ENCODE assay signal across 22 cellular contexts in genomic region chr2:219563271-219563928, GRCh38. TPM values are rescaled to one million over a fixed set of nuclear protein-coding genes. Genes with fewer than 3 reads are reported as not detected.
"Had no signal": no experiment of that assay in that cellular context is flagged by ENCODE, and none has a peak within 500 bp of the region (broad histone marks: within the 10 kb centered on the region; RNA-seq: fewer than 3 reads in every experiment).

No MANE protein-coding gene starts in this region.

- H3K4me3 ChIP-seq: ascending aorta, dorsolateral prefrontal cortex, gastroesophageal sphincter, skin epidermis, transverse colon had no signal

- H3K4me1 Mint-ChIP-seq: activated naive CD4-positive, alpha-beta T cell treated with anti-CD3 and anti-CD28 coated beads, Interleukin-2, amount 10 ng/mL, durations not matched to agents 7 days and 5 days; activated T-helper 17 cell treated with anti-CD3 and anti-CD28 coated beads, Interleukin-2, amount 50 U/mL, for 72 hours had no signal

- ATAC-seq: activated T-helper 17 cell treated with anti-CD3 and anti-CD28 coated beads, Interleukin-2, amount 50 U/mL, for 72 hours; gastroesophageal sphincter; left ventricle myocardium superior; naive thymus-derived CD8-positive, alpha-beta T cell; right cardiac atrium had no signal

- H3K27me3 Mint-ChIP-seq: progenitor cell of endocrine pancreas had no signal

- H3K36me3 ChIP-seq: transverse colon had no signal

- H3K36me3 Mint-ChIP-seq: activated naive CD4-positive, alpha-beta T cell treated with anti-CD3 and anti-CD28 coated beads, Interleukin-2, amount 10 ng/mL, durations not matched to agents 7 days and 5 days; naive thymus-derived CD8-positive, alpha-beta T cell had no signal

- H3K27me3 ChIP-seq: ascending aorta, dorsolateral prefrontal cortex, gastroesophageal sphincter, transverse colon had no signal

- FAIRE-seq: endometrium, keratinocyte had no signal

- H3K4me1 ChIP-seq: ascending aorta had no signal

- H3K27ac ChIP-seq: ascending aorta, dorsolateral prefrontal cortex, gastroesophageal sphincter, skin epidermis, transverse colon had no signal

- H3K9me3 Mint-ChIP-seq: activated naive CD4-positive, alpha-beta T cell treated with anti-CD3 and anti-CD28 coated beads, Interleukin-2, amount 10 ng/mL, durations not matched to agents 7 days and 5 days; activated T-helper 17 cell treated with anti-CD3 and anti-CD28 coated beads, Interleukin-2, amount 50 U/mL, for 72 hours; naive thymus-derived CD8-positive, alpha-beta T cell had no signal

- H3K27ac Mint-ChIP-seq: activated naive CD4-positive, alpha-beta T cell treated with anti-CD3 and anti-CD28 coated beads, Interleukin-2, amount 10 ng/mL, durations not matched to agents 7 days and 5 days; activated T-helper 17 cell treated with anti-CD3 and anti-CD28 coated beads, Interleukin-2, amount 50 U/mL, for 72 hours; progenitor cell of endocrine pancreas had no signal

- H3K9me3 ChIP-seq: ascending aorta, gastroesophageal sphincter, transverse colon had no signal

- H3K4me3 Mint-ChIP-seq: activated naive CD4-positive, alpha-beta T cell treated with anti-CD3 and anti-CD28 coated beads, Interleukin-2, amount 10 ng/mL, durations not matched to agents 7 days and 5 days; activated T-helper 17 cell treated with anti-CD3 and anti-CD28 coated beads, Interleukin-2, amount 50 U/mL, for 72 hours; naive thymus-derived CD8-positive, alpha-beta T cell had no signal

- DNase-seq: activated CD4-positive, alpha-beta T cell treated with anti-CD3 and anti-CD28 coated beads, Interleukin-2, amount 50 U/mL, for 4 hours; activated CD4-positive, CD25-positive, alpha-beta regulatory T cell treated with anti-CD3 and anti-CD28 coated beads, Interleukin-2, amount 50 U/mL, for 72 hours; activated naive CD4-positive, alpha-beta T cell treated with anti-CD3 and anti-CD28 coated beads, Interleukin-2, amount 10 ng/mL, durations not matched to agents 7 days and 5 days; dorsolateral prefrontal cortex; left ventricle myocardium superior; mesenchymal stem cell; naive thymus-derived CD8-positive, alpha-beta T cell; occipital lobe; stimulated activated CD4-positive, alpha-beta T cell treated with anti-CD3 and anti-CD28 coated beads, Interleukin-15, amount 100 ng/mL, for 24 hours; stimulated activated CD4-positive, alpha-beta T cell treated with anti-CD3 and anti-CD28 coated beads, Interleukin-4, amount 100 ng/mL, for 1 hour; stimulated activated naive CD4-positive, alpha-beta T cell; T-helper 1 cell; T1000; transverse colon had no signal

RNA-seq across cellular contexts. Expression of gene INHA, which starts 8.7 kb away (rescaled TPM):
- total RNA-seq: activated T-helper 17 cell treated with anti-CD3 and anti-CD28 coated beads, Interleukin-2, amount 50 U/mL, for 72 hours; ascending aorta; naive thymus-derived CD8-positive, alpha-beta T cell; occipital lobe; transverse colon had no signal
